In genomic region chrX:131734621-131735020, GRCh38 we compare ENCODE assay signal across 11 cellular contexts.
DNase-seq lines count a peak whose midpoint lies in the region; ATAC-seq, FAIRE-seq and TF ChIP-seq lines count a peak whose summit lies in the region.
"Had no signal": no experiment of that assay in that cellular context is flagged by ENCODE, and none has a peak within 500 bp of the region (broad histone marks: within the 10 kb centered on the region; RNA-seq: fewer than 3 reads in every experiment).

No MANE protein-coding gene starts in this region.

- H3K36me3 ChIP-seq in BLaER1: peaks cover 66% of the 10 kb centered on the region
- no peaks in the 10 kb centered on the region for H3K36me3 ChIP-seq in kidney (ENCODE audit: control insufficient read depth in 1 of 2, insufficient read depth in 2 of 2, low read length in 2 of 2)
- no peaks in the 10 kb centered on the region; the same call in 1 of the 2 replicates for H3K36me3 ChIP-seq in SJCRH30
- no peaks in the 10 kb centered on the region for H3K36me3 ChIP-seq in PC-3 (ENCODE audit: low read depth, low read length)

- no peak for DNase-seq in kidney
- no peak for DNase-seq in SJCRH30
- no peak for DNase-seq in NCI-H1105 (lab: John Stamatoyannopoulos, UW)
- no peak for DNase-seq in PC-3
- no peak for DNase-seq in LoVo (ENCODE audit: low spot score)
- DNase-seq: activated naive CD8-positive, alpha-beta T cell treated with anti-CD3 and anti-CD28 coated beads, Interleukin-2, amount 10 ng/mL, durations not matched to agents 7 days and 5 days had no signal

- TF ChIP-seq CTCF in kidney (IDR thresholded peaks at IDR 0.05; ENCODE audit: borderline replicate concordance, extremely low read depth, insufficient read depth) (no peak), PC-3 (conservative IDR thresholded peaks at IDR 0.05; ENCODE audit: low read depth, low read length) (no peak)

- peak; percentile 46 for FAIRE-seq in kidney (lab: Jason Lieb, UNC)

- no peak overlapping the region for H3K27ac ChIP-seq in BLaER1
- H3K27ac ChIP-seq in kidney (ENCODE audit: low read depth in 2 of 2, low read length in 2 of 2): no peak overlapping the region
- H3K27ac ChIP-seq in SJCRH30: no peak overlapping the region
- H3K27ac ChIP-seq in PC-3 (ENCODE audit: low read length): no peak overlapping the region
- H3K27ac ChIP-seq: HL-60, SK-N-MC had no signal

- no peaks in the 10 kb centered on the region for H3F3A ChIP-seq in PC-3 (ENCODE audit: low read length, unreplicated experiment)

- peak; percentile 74 for ATAC-seq in GM19467 (IDR thresholded peaks at IDR 0.05; ENCODE audit: unreplicated experiment)
- peak; percentile 43; the same call in 2 of the 3 replicates for ATAC-seq in SK-N-SH treated with all-trans-retinoic acid at 6 μM for 48 hours
- no peak for ATAC-seq in PC-3

- H3K4me3 ChIP-seq in BLaER1 (peak overlapping the region; percentile 40), kidney (ENCODE audit: low read length in 2 of 2) (no peak overlapping the region), SJCRH30 (no peak overlapping the region), PC-3 (ENCODE audit: low read length) (no peak overlapping the region)
- H3K4me3 ChIP-seq: SK-N-MC had no signal

- H3K79me2 ChIP-seq in PC-3 (ENCODE audit: low read length): no peaks in the 10 kb centered on the region

- no TSS peak for BruUV-seq in PC-3 (replicated peaks; lab: Mats Ljungman, UMichigan)

- H3K9ac ChIP-seq in BLaER1 (no peak overlapping the region; the same call in 1 of the 2 replicates), kidney (ENCODE audit: low read length in 2 of 2) (no peak overlapping the region), PC-3 (ENCODE audit: low read length) (no peak overlapping the region)

- H3K27me3 ChIP-seq in BLaER1: no peaks in the 10 kb centered on the region
- no peaks in the 10 kb centered on the region for H3K27me3 ChIP-seq in SJCRH30
- H3K27me3 ChIP-seq in PC-3 (ENCODE audit: low read length): no peaks in the 10 kb centered on the region

- POLR2A ChIA-PET in PC-3 (lab: Charles Lee; ENCODE audit: unreplicated experiment): no interaction called here

- H3K4me1 ChIP-seq in BLaER1 (peaks cover 9% of the 10 kb centered on the region; the same call in 1 of the 2 replicates), kidney (ENCODE audit: control insufficient read depth in 1 of 2, insufficient read depth in 1 of 2, low read depth in 1 of 2, low read length in 2 of 2) (no peaks in the 10 kb centered on the region), SJCRH30 (no peaks in the 10 kb centered on the region), PC-3 (ENCODE audit: insufficient read depth, low read length) (no peaks in the 10 kb centered on the region)

- intact Hi-C loops in kidney (cut with DNase I) (no loop called here), PC-3 (cut with micrococcal nuclease) (no loop called here)

- no peak overlapping the region for H2AFZ ChIP-seq in PC-3 (ENCODE audit: low read length)

- peak overlapping the region; percentile 69 for H3K4me2 ChIP-seq in BLaER1
- no peak overlapping the region for H3K4me2 ChIP-seq in PC-3 (ENCODE audit: low read length)

- no peaks in the 10 kb centered on the region for H3K9me2 ChIP-seq in PC-3 (replicated peaks; ENCODE audit: low read length)

- CTCF ChIA-PET in PC-3 (lab: Charles Lee): no interaction called here

- H3K9me3 ChIP-seq in BLaER1: peaks cover 11% of the 10 kb centered on the region
- H3K9me3 ChIP-seq in kidney (ENCODE audit: control insufficient read depth in 1 of 2, low read length in 2 of 2): no peaks in the 10 kb centered on the region
- no peaks in the 10 kb centered on the region for H3K9me3 ChIP-seq in SJCRH30 (replicated peaks)
- H3K9me3 ChIP-seq in PC-3 (ENCODE audit: low read length): no peaks in the 10 kb centered on the region

- no peaks in the 10 kb centered on the region for H4K20me1 ChIP-seq in BLaER1
- H4K20me1 ChIP-seq in PC-3 (ENCODE audit: low read length): no peaks in the 10 kb centered on the region

TF ChIP-seq in SK-N-SH treated with all-trans-retinoic acid at 6 μM for 48 hours, 23 proteins besides CTCF, POLR2A, EP300 and RAD21:
- no peak for TF ChIP-seq RARB (CRISPR knock-in tag; IDR thresholded peaks at IDR 0.05)
- TF ChIP-seq BACH2 (CRISPR knock-in tag; IDR thresholded peaks at IDR 0.05; ENCODE audit: borderline replicate concordance): no peak
- no peak for TF ChIP-seq ISL1 (CRISPR knock-in tag; IDR thresholded peaks at IDR 0.05)
